Comparison of ENCODE assay signal across 14 cellular contexts in the genomic region with DNA sequence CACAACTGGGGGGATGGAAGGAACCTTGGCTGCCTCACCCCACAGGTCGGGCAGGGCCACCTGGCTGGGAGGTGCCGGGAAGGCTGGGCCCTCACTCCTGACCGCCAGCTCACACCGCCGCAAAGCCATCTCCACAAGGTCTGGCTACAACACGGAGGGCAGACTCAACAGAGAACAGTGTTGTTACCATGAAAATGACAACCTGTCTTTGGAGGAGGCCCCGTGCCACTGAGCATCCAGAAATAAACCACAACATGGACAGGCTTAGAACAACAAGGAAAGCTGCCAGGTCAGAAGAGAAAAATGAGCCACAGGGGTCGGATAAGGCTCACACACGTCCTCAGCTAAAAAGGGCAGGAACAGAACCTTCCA. TPM values are rescaled to one million over a fixed set of nuclear protein-coding genes. Genes with fewer than 3 reads are reported as not detected.
DNase-seq lines count a peak whose midpoint lies in the region; ATAC-seq and TF ChIP-seq lines count a peak whose summit lies in the region.
"Had no signal": no experiment of that assay in that cellular context is flagged by ENCODE, and none has a peak within 500 bp of the region (broad histone marks: within the 10 kb centered on the region; RNA-seq: fewer than 3 reads in every experiment).

No MANE protein-coding gene starts in this region.

- CTCF ChIA-PET in activated CD8-positive, alpha-beta memory T cell treated with anti-CD3 and anti-CD28 coated beads, Interleukin-2, amount 10 ng/mL, durations not matched to agents 7 days and 5 days (lab: Charles Lee): interaction anchor here (1.4 to 3.3 kb wide), 3 partner anchors 13 to 65 kb away, joined by 4 to 15 read pairs (median 4); no protein-coding TSS in a partner anchor

- H3K4me3 ChIP-seq in ascending aorta (no peak overlapping the region), lower lobe of right lung (no peak overlapping the region), suprapubic skin (no peak overlapping the region)

- 56% methylated on average over 9 of the region's 9 CpGs for WGBS in suprapubic skin

- DNase-seq in activated CD8-positive, alpha-beta memory T cell treated with anti-CD3 and anti-CD28 coated beads, Interleukin-2, amount 10 ng/mL, durations not matched to agents 7 days and 5 days: no peak
- no peak for DNase-seq in activated CD8-positive, alpha-beta memory T cell treated with anti-CD3 and anti-CD28 coated beads, Interleukin-2, amount 50 U/mL, for 48 hours
- peak in 1 of 2 donors; percentile 62 for DNase-seq in ascending aorta (ENCODE audit: low spot score in 2 of 2)
- DNase-seq in lower lobe of right lung: peak; percentile 39
- DNase-seq in suprapubic skin (ENCODE audit: low spot score in 2 of 2): peak; percentile 32 to 69
- DNase-seq in omental fat pad (ENCODE audit: low spot score): no peak
- DNase-seq in NK-92 treated with Interleukin-12 subunit alpha and Interleukin-12 subunit beta, amount 100 ng/mL, for 24 hours (lab: John Stamatoyannopoulos, UW): no peak
- DNase-seq in activated CD4-positive, alpha-beta T cell treated with anti-CD3 and anti-CD28 coated beads for 4 hours: no peak
- DNase-seq: DMS 273 treated with DMSO at 0.1 percent for 48 hours; effector CD8-positive, alpha-beta T cell; foreskin melanocyte; MV-4-11; NCI-H345; small intestine had no signal

- no peak for ATAC-seq in activated CD8-positive, alpha-beta memory T cell treated with anti-CD3 and anti-CD28 coated beads, Interleukin-2, amount 10 ng/mL, durations not matched to agents 7 days and 5 days
- ATAC-seq in lower lobe of right lung (no peak), omental fat pad (ENCODE audit: low FRiP score) (no peak)

- peaks cover 4% of the 10 kb centered on the region for H3K27me3 Mint-ChIP-seq in activated CD8-positive, alpha-beta memory T cell treated with anti-CD3 and anti-CD28 coated beads, Interleukin-2, amount 10 ng/mL, durations not matched to agents 7 days and 5 days

- H3K4me3 Mint-ChIP-seq in activated CD8-positive, alpha-beta memory T cell treated with anti-CD3 and anti-CD28 coated beads, Interleukin-2, amount 10 ng/mL, durations not matched to agents 7 days and 5 days: no peak overlapping the region

- peaks cover 24% of the 10 kb centered on the region for H3K4me1 Mint-ChIP-seq in activated CD8-positive, alpha-beta memory T cell treated with anti-CD3 and anti-CD28 coated beads, Interleukin-2, amount 10 ng/mL, durations not matched to agents 7 days and 5 days

- peaks cover 11 to 13% of the 10 kb centered on the region in 2 donors for H3K36me3 ChIP-seq in ascending aorta
- peaks cover 53% of the 10 kb centered on the region for H3K36me3 ChIP-seq in lower lobe of right lung
- peaks cover 43% of the 10 kb centered on the region for H3K36me3 ChIP-seq in suprapubic skin

- TF ChIP-seq POLR2A in suprapubic skin (IDR thresholded peaks at IDR 0.05): no peak

- TF ChIP-seq EP300 in suprapubic skin (IDR thresholded peaks at IDR 0.05): no peak

- H3K9me3 Mint-ChIP-seq in activated CD8-positive, alpha-beta memory T cell treated with anti-CD3 and anti-CD28 coated beads, Interleukin-2, amount 10 ng/mL, durations not matched to agents 7 days and 5 days (ENCODE audit: low read depth): no peaks in the 10 kb centered on the region

- H3K27ac ChIP-seq in ascending aorta (peak overlapping the region; percentile 36 to 74), lower lobe of right lung (no peak overlapping the region), suprapubic skin (no peak overlapping the region)

- no peaks in the 10 kb centered on the region for H3K27me3 ChIP-seq in ascending aorta
- H3K27me3 ChIP-seq in lower lobe of right lung (ENCODE audit: low read depth): no peaks in the 10 kb centered on the region
- H3K27me3 ChIP-seq in suprapubic skin: no peaks in the 10 kb centered on the region

- H3K27ac Mint-ChIP-seq in activated CD8-positive, alpha-beta memory T cell treated with anti-CD3 and anti-CD28 coated beads, Interleukin-2, amount 10 ng/mL, durations not matched to agents 7 days and 5 days: peak overlapping the region; percentile 44

- H3K9me3 ChIP-seq in ascending aorta: no peaks in the 10 kb centered on the region
- no peaks in the 10 kb centered on the region for H3K9me3 ChIP-seq in lower lobe of right lung
- H3K9me3 ChIP-seq in suprapubic skin: no peaks in the 10 kb centered on the region

- TF ChIP-seq CTCF in ascending aorta (IDR thresholded peaks at IDR 0.05): no peak
- no peak for TF ChIP-seq CTCF in lower lobe of right lung (IDR thresholded peaks at IDR 0.05)
- TF ChIP-seq CTCF in suprapubic skin (IDR thresholded peaks at IDR 0.05): no peak
- TF ChIP-seq CTCF in omental fat pad (IDR thresholded peaks at IDR 0.05): no peak

- peaks cover 7% of the 10 kb centered on the region for H3K36me3 Mint-ChIP-seq in activated CD8-positive, alpha-beta memory T cell treated with anti-CD3 and anti-CD28 coated beads, Interleukin-2, amount 10 ng/mL, durations not matched to agents 7 days and 5 days

- H3K4me1 ChIP-seq in ascending aorta (peaks cover 26 to 32% of the 10 kb centered on the region in 2 donors), lower lobe of right lung (peaks cover 17% of the 10 kb centered on the region), suprapubic skin (peaks cover 29% of the 10 kb centered on the region)

- intact Hi-C loops in ascending aorta (cut with DNase I): loop anchor here (5.0 kb wide), 1 partner anchor 118 kb away; no protein-coding TSS in a partner anchor
- intact Hi-C loops in lower lobe of right lung (cut with DNase I): no loop called here

RNA-seq across cellular contexts. Expression of gene DERL3, which starts 3.0 kb away (rescaled TPM):
- total RNA-seq in activated CD8-positive, alpha-beta memory T cell treated with anti-CD3 and anti-CD28 coated beads, Interleukin-2, amount 10 ng/mL, durations not matched to agents 7 days and 5 days: 10 to 100 TPM; 14.6 to 18.1 TPM
- total RNA-seq in ascending aorta (7.5 TPM), lower lobe of right lung (5.8 TPM), suprapubic skin (under 1 TPM in 3 of 4 donors, not detected in 1; 0.34 to 0.94 (median 0.56) TPM), omental fat pad (1 to 10 TPM in 2 of 4 donors, under 1 TPM in 2; 0.47 to 3.1 (median 1.5) TPM)

RNA-seq across cellular contexts. Expression of gene SLC2A11, which starts 21.9 kb away (rescaled TPM):
- total RNA-seq in activated CD8-positive, alpha-beta memory T cell treated with anti-CD3 and anti-CD28 coated beads, Interleukin-2, amount 10 ng/mL, durations not matched to agents 7 days and 5 days: 10 to 100 TPM in 1 of 2 experiments, 1 to 10 TPM in 1; 8.1 to 10.7 TPM
- total RNA-seq in ascending aorta (not detected), lower lobe of right lung (12.7 TPM), suprapubic skin (10 to 100 TPM in 2 of 4 donors, 1 to 10 TPM in 2; 3.2 to 12.5 (median 8.7) TPM), omental fat pad (1 to 10 TPM; 3.1 to 9.2 (median 7.5) TPM)

RNA-seq across cellular contexts. Expression of gene SMARCB1, which starts 49.0 kb away (rescaled TPM):
- 100 to 1,000 TPM; 117 to 137 TPM for total RNA-seq in activated CD8-positive, alpha-beta memory T cell treated with anti-CD3 and anti-CD28 coated beads, Interleukin-2, amount 10 ng/mL, durations not matched to agents 7 days and 5 days
- total RNA-seq in ascending aorta (22.1 TPM), lower lobe of right lung (61.3 TPM), suprapubic skin (10 to 100 TPM; 54.2 to 73.9 (median 61.3) TPM), omental fat pad (10 to 100 TPM; 38.8 to 50.9 (median 47.6) TPM)

RNA-seq across cellular contexts. Expression of gene MIF, which starts 58.4 kb away (rescaled TPM):
- 100 to 1,000 TPM; 730 to 765 TPM for total RNA-seq in activated CD8-positive, alpha-beta memory T cell treated with anti-CD3 and anti-CD28 coated beads, Interleukin-2, amount 10 ng/mL, durations not matched to agents 7 days and 5 days
- 527 TPM for total RNA-seq in ascending aorta
- 231 TPM for total RNA-seq in lower lobe of right lung
- total RNA-seq in suprapubic skin: 100 to 1,000 TPM; 261 to 363 (median 313) TPM
- total RNA-seq in omental fat pad: 100 to 1,000 TPM; 136 to 255 (median 235) TPM

Comparison
In these comparisons a context has a peak if more than half of its experiments do, and no peak if none do; other contexts are left out.
1. DNase-seq: peak in lower lobe of right lung (single experiment) and suprapubic skin (2 of 2); none in activated CD8-positive, alpha-beta memory T cell treated with anti-CD3 and anti-CD28 coated beads, Interleukin-2, amount 10 ng/mL, durations not matched to agents 7 days and 5 days (single experiment), activated CD8-positive, alpha-beta memory T cell treated with anti-CD3 and anti-CD28 coated beads, Interleukin-2, amount 50 U/mL, for 48 hours (single experiment), omental fat pad (single experiment), NK-92 treated with Interleukin-12 subunit alpha and Interleukin-12 subunit beta, amount 100 ng/mL, for 24 hours (single experiment) and activated CD4-positive, alpha-beta T cell treated with anti-CD3 and anti-CD28 coated beads for 4 hours (0 of 2).
2. H3K27ac ChIP-seq: peak in ascending aorta (2 of 2); none in lower lobe of right lung (single experiment) and suprapubic skin (single experiment).